In genomic region chr1:76269175-76269574, GRCh38 we compare ENCODE assay signal across 11 cellular contexts.
DNase-seq lines count a peak whose midpoint lies in the region; ATAC-seq and TF ChIP-seq lines count a peak whose summit lies in the region.
"Had no signal": no experiment of that assay in that cellular context is flagged by ENCODE, and none has a peak within 500 bp of the region (broad histone marks: within the 10 kb centered on the region; RNA-seq: fewer than 3 reads in every experiment).

No MANE protein-coding gene starts in this region.

- WGBS in IMR-90 (ENCODE audit: extremely low coverage in 2 of 2, insufficient read length in 1 of 2), 2 experiments: no CpG with 5 or more reads among the region's 2 CpGs
- WGBS in lung, 2 donors: 22 to 24% methylated on average over 2 of the region's 2 CpGs

- H4K5ac ChIP-seq in IMR-90 (ENCODE audit: low read depth, low read length): no peak overlapping the region

- no peaks in the 10 kb centered on the region for H3K79me2 ChIP-seq in PC-3 (ENCODE audit: low read length)

- no TSS peak for BruUV-seq in IMR-90 (replicated peaks; lab: Mats Ljungman, UMichigan)
- no TSS peak for BruUV-seq in PC-3 (replicated peaks; lab: Mats Ljungman, UMichigan)

- H3K4ac ChIP-seq in IMR-90 (ENCODE audit: low read depth, low read length): no peak overlapping the region

- no peaks in the 10 kb centered on the region for H3K9me3 Mint-ChIP-seq in activated T-helper 17 cell treated with anti-CD3 and anti-CD28 coated beads, Interleukin-2, amount 50 U/mL, for 72 hours

- H2BK20ac ChIP-seq in IMR-90 (ENCODE audit: low read depth, low read length): no peak overlapping the region

- H2AK9ac ChIP-seq in IMR-90 (replicated peaks; ENCODE audit: low read depth, low read length, poor library complexity): no peak overlapping the region

- H3K4me2 ChIP-seq in IMR-90 (ENCODE audit: low read depth, low read length) (no peak overlapping the region), PC-3 (ENCODE audit: low read length) (no peak overlapping the region)

- no peaks in the 10 kb centered on the region for H3K79me1 ChIP-seq in IMR-90 (ENCODE audit: low read depth in 1 of 2, low read length in 2 of 2)

- no peak overlapping the region for H2BK15ac ChIP-seq in IMR-90 (ENCODE audit: low read depth, low read length)

- H3K36me3 Mint-ChIP-seq in activated T-helper 17 cell treated with anti-CD3 and anti-CD28 coated beads, Interleukin-2, amount 50 U/mL, for 72 hours (ENCODE audit: low read depth): no peaks in the 10 kb centered on the region

- H3K4me3 Mint-ChIP-seq in activated T-helper 17 cell treated with anti-CD3 and anti-CD28 coated beads, Interleukin-2, amount 50 U/mL, for 72 hours: peak overlapping the region; percentile 2

- H3K9ac ChIP-seq in IMR-90 (ENCODE audit: low read depth, low read length) (no peak overlapping the region), PC-3 (ENCODE audit: low read length) (no peak overlapping the region)

- no peaks in the 10 kb centered on the region for H3K36me3 ChIP-seq in IMR-90 (ENCODE audit: control insufficient read depth, insufficient read depth, low read length)
- no peaks in the 10 kb centered on the region for H3K36me3 ChIP-seq in lung (ENCODE audit: control insufficient read depth in 2 of 2, insufficient read depth in 2 of 2, low read length in 2 of 2)
- H3K36me3 ChIP-seq in PC-3 (ENCODE audit: low read depth, low read length): no peaks in the 10 kb centered on the region
- H3K36me3 ChIP-seq: ovary, transverse colon had no signal

- no peak overlapping the region for H4K91ac ChIP-seq in IMR-90 (ENCODE audit: insufficient read depth, low read depth, low read length)

- H3K4me3 ChIP-seq in IMR-90 (ENCODE audit: insufficient read depth, low read depth, low read length) (no peak overlapping the region), lung (no peak overlapping the region), PC-3 (ENCODE audit: low read length) (no peak overlapping the region)
- H3K4me3 ChIP-seq: dorsolateral prefrontal cortex, ovary, transverse colon had no signal

- peak; percentile 96 for ATAC-seq in IMR-90 (ENCODE audit: low read depth)
- peak; percentile 40 for ATAC-seq in activated T-helper 17 cell treated with anti-CD3 and anti-CD28 coated beads, Interleukin-2, amount 50 U/mL, for 72 hours (replicated peaks)
- peak; percentile 84 for ATAC-seq in lung (ENCODE audit: insufficient read depth, low FRiP score)
- no peak for ATAC-seq in PC-3

- H3K9me2 ChIP-seq in PC-3 (replicated peaks; ENCODE audit: low read length): no peaks in the 10 kb centered on the region

- no peak overlapping the region for H3K27ac Mint-ChIP-seq in activated T-helper 17 cell treated with anti-CD3 and anti-CD28 coated beads, Interleukin-2, amount 50 U/mL, for 72 hours

- no peak for TF ChIP-seq POLR2A in IMR-90 (IDR thresholded peaks at IDR 0.05; ENCODE audit: low read depth, low read length)

- peak; percentile 8 for DNase-seq in CMK (ENCODE audit: low read depth)
- DNase-seq in IMR-90: peak; percentile 49
- no peak for DNase-seq in lung (ENCODE audit: low spot score)
- DNase-seq in middle frontal gyrus (ENCODE audit: extremely low spot score, low spot score): no peak
- no peak for DNase-seq in NCI-H1105 treated with DMSO at 0.1 percent for 48 hours (lab: John Stamatoyannopoulos, UW)
- DNase-seq in PC-3: no peak
- no peak for DNase-seq in GM13977 (ENCODE audit: low spot score)
- DNase-seq: dorsolateral prefrontal cortex, ovary, transverse colon had no signal

- H3K27me3 ChIP-seq in IMR-90 (ENCODE audit: control insufficient read depth, insufficient read depth, low read length): no peaks in the 10 kb centered on the region
- no peaks in the 10 kb centered on the region for H3K27me3 ChIP-seq in lung (ENCODE audit: control insufficient read depth, insufficient read depth)
- H3K27me3 ChIP-seq in PC-3 (ENCODE audit: low read length): peaks cover 13% of the 10 kb centered on the region; the same call in 1 of the 2 replicates
- H3K27me3 ChIP-seq: dorsolateral prefrontal cortex, ovary, transverse colon had no signal

- intact Hi-C loops in IMR-90 (cut with micrococcal nuclease) (no loop called here), PC-3 (cut with micrococcal nuclease) (no loop called here)

- H3K27me3 Mint-ChIP-seq in activated T-helper 17 cell treated with anti-CD3 and anti-CD28 coated beads, Interleukin-2, amount 50 U/mL, for 72 hours: peaks cover 7% of the 10 kb centered on the region

- no peak overlapping the region for H3K56ac ChIP-seq in IMR-90 (ENCODE audit: extremely low read depth, insufficient read depth, low read length)

- in situ Hi-C loops in IMR-90 (cut with MboI; ENCODE audit: low sequenced_read_pairs) (no loop called here), GM13977 (cut with MboI; ENCODE audit: low pct_unique_long_range_greater_than_20kb, low sequenced_read_pairs, unreplicated experiment) (no loop called here)

- TF ChIP-seq RAD21 in IMR-90 (IDR thresholded peaks at IDR 0.05; ENCODE audit: low read length): no peak

- no peaks in the 10 kb centered on the region for H4K20me1 ChIP-seq in IMR-90 (ENCODE audit: insufficient read depth, low read length)
- H4K20me1 ChIP-seq in PC-3 (ENCODE audit: low read length): no peaks in the 10 kb centered on the region

- TF ChIP-seq CTCF in IMR-90 (conservative IDR thresholded peaks at IDR 0.05; ENCODE audit: low read depth, low read length) (no peak), lung (IDR thresholded peaks at IDR 0.05; ENCODE audit: control extremely low read depth, extremely low read depth) (no peak), PC-3 (conservative IDR thresholded peaks at IDR 0.05; ENCODE audit: low read depth, low read length) (no peak), GM13977 (IDR thresholded peaks at IDR 0.05; ENCODE audit: extremely low read depth, insufficient read depth, missing control alignments) (no peak)

- no peak overlapping the region for H2AFZ ChIP-seq in IMR-90 (replicated peaks; ENCODE audit: low read length, poor library complexity)
- no peak overlapping the region for H2AFZ ChIP-seq in PC-3 (ENCODE audit: low read length)

- no peak overlapping the region for H2BK5ac ChIP-seq in IMR-90 (ENCODE audit: low read depth, low read length, poor library complexity, severe bottlenecking)

- H2AK5ac ChIP-seq in IMR-90 (ENCODE audit: low read depth, low read length): no peak overlapping the region

- H3K4me1 Mint-ChIP-seq in activated T-helper 17 cell treated with anti-CD3 and anti-CD28 coated beads, Interleukin-2, amount 50 U/mL, for 72 hours: peaks cover 16% of the 10 kb centered on the region

- H4K8ac ChIP-seq in IMR-90 (ENCODE audit: low read depth in 2 of 2, low read length in 2 of 2): no peak overlapping the region

- no peaks in the 10 kb centered on the region for H3K9me1 ChIP-seq in IMR-90 (ENCODE audit: insufficient read depth, low read length)

- no peak overlapping the region for H2BK120ac ChIP-seq in IMR-90 (ENCODE audit: low read depth, low read length)

- no peak overlapping the region for H3K14ac ChIP-seq in IMR-90 (replicated peaks; ENCODE audit: low read depth, low read length)

- no peak overlapping the region for H3K18ac ChIP-seq in IMR-90 (ENCODE audit: low read depth, low read length)

- H3K4me1 ChIP-seq in IMR-90 (ENCODE audit: control insufficient read depth, insufficient read depth, low read length) (no peaks in the 10 kb centered on the region), lung (ENCODE audit: control insufficient read depth in 2 of 2, insufficient read depth in 2 of 2, low read length in 2 of 2) (peaks cover 5 to 6% of the 10 kb centered on the region in 2 donors), PC-3 (ENCODE audit: insufficient read depth, low read length) (no peaks in the 10 kb centered on the region)

- H3K23ac ChIP-seq in IMR-90 (ENCODE audit: low read depth, low read length): no peak overlapping the region

- H3K27ac ChIP-seq in IMR-90 (ENCODE audit: insufficient read depth, low read length) (no peak overlapping the region), lung (ENCODE audit: low read depth in 1 of 2, low read length in 1 of 2) (no peak overlapping the region), PC-3 (ENCODE audit: low read length) (no peak overlapping the region)
- H3K27ac ChIP-seq: dorsolateral prefrontal cortex, ovary, transverse colon had no signal

- H3K9me3 ChIP-seq in IMR-90 (ENCODE audit: control insufficient read depth, insufficient read depth, low read length): no peaks in the 10 kb centered on the region
- H3K9me3 ChIP-seq in lung (ENCODE audit: control insufficient read depth in 2 of 2, insufficient read depth in 1 of 2, low read length in 1 of 2): no peaks in the 10 kb centered on the region
- H3K9me3 ChIP-seq in PC-3 (ENCODE audit: low read length): no peaks in the 10 kb centered on the region
- H3K9me3 ChIP-seq: ovary, transverse colon had no signal

- dilution Hi-C loops in IMR-90 (cut with HindIII; ENCODE audit: low sequenced_read_pairs, unreplicated experiment): no loop called here

- no peaks in the 10 kb centered on the region for H3F3A ChIP-seq in PC-3 (ENCODE audit: low read length, unreplicated experiment)

- CTCF ChIA-PET in IMR-90 (lab: Yijun Ruan, JAX): no interaction called here
- CTCF ChIA-PET in PC-3 (lab: Charles Lee): no interaction called here

- POLR2A ChIA-PET in IMR-90 (lab: Charles Lee; ENCODE audit: unreplicated experiment) (no interaction called here), PC-3 (lab: Charles Lee; ENCODE audit: unreplicated experiment) (no interaction called here)

TF ChIP-seq in IMR-90, 13 proteins besides CTCF, POLR2A, EP300 and RAD21:
- TF ChIP-seq RFX5 (IDR thresholded peaks at IDR 0.05; ENCODE audit: low read depth, low read length) (no peak), MAFK (IDR thresholded peaks at IDR 0.05; ENCODE audit: low read depth, low read length) (no peak), NFE2L2 (IDR thresholded peaks at IDR 0.05; ENCODE audit: low read depth, low read length) (no peak)

Comparison
In these comparisons a context has a peak if more than half of its experiments do, and no peak if none do; other contexts are left out.
1. DNase-seq: peak in CMK (single experiment) and IMR-90 (single experiment); none in lung (single experiment), middle frontal gyrus (single experiment), NCI-H1105 treated with DMSO at 0.1 percent for 48 hours (single experiment), PC-3 (single experiment) and GM13977 (single experiment).